In genomic region chr11:68460741-68461283, GRCh38 we compare ENCODE assay signal across 7 cellular contexts. TPM values are rescaled to one million over a fixed set of nuclear protein-coding genes. Genes with fewer than 3 reads are reported as not detected.
A peak's percentile ranks its signal among the peaks of the same experiment; 100 is the strongest.
DNase-seq lines count a peak whose midpoint lies in the region; ATAC-seq and TF ChIP-seq lines count a peak whose summit lies in the region.

Gene PPP6R3 (plus strand): TSS chr11:68460752. CDS start chr11:68537665, 76,913 bp downstream.

- WGBS in SK-N-SH (ENCODE audit: low lambda C conversion rate), result 0% methylated on average over 3 of the region's 81 CpGs

- no peaks in the 10 kb centered on the region for H3K9me2 ChIP-seq in SK-N-SH

- H3K9me3 ChIP-seq in SK-N-SH (no peaks in the 10 kb centered on the region), fibroblast of lung (ENCODE audit: control insufficient read depth, insufficient read depth, low read depth, low read length) (no peaks in the 10 kb centered on the region), neuron (ENCODE audit: low read length) (no peaks in the 10 kb centered on the region)

- TF ChIP-seq CTCF in SK-N-SH (IDR thresholded peaks at IDR 0.05), result no peak
- TF ChIP-seq CTCF in fibroblast of lung (conservative IDR thresholded peaks at IDR 0.05 in 1 of 2, IDR thresholded peaks at IDR 0.05 in 1 of 2; ENCODE audit: low read depth in 1 of 2, low read length in 2 of 2), result no peak

- H3F3A ChIP-seq in SK-N-SH (replicated peaks; ENCODE audit: insufficient read depth), result peaks cover 5% of the 10 kb centered on the region

- H3K4me1 ChIP-seq in SK-N-SH (ENCODE audit: control insufficient read depth in 1 of 2, insufficient read depth in 2 of 2, low read depth in 1 of 2, low read length in 1 of 2) (peaks cover 0 to 15% of the 10 kb centered on the region in 2 experiments; a peak in 2 of 4 replicates), fibroblast of lung (ENCODE audit: control insufficient read depth, extremely low read depth, insufficient read depth, low read length) (peaks cover 2% of the 10 kb centered on the region), neuron (ENCODE audit: insufficient read depth, low read length) (peaks cover 16% of the 10 kb centered on the region)

- POLR2A ChIA-PET in SK-N-SH (lab: Yijun Ruan, JAX), result interaction anchor here (1.0 kb wide), 1 partner anchor 10 kb away, joined by 3 read pairs; no protein-coding TSS in a partner anchor

- peaks cover 52% of the 10 kb centered on the region for H3K79me2 ChIP-seq in SK-N-SH (ENCODE audit: insufficient read depth)
- H3K79me2 ChIP-seq in fibroblast of lung (ENCODE audit: control insufficient read depth, insufficient read depth, low read length), result peaks cover 50% of the 10 kb centered on the region

- TF ChIP-seq RAD21 in SK-N-SH (IDR thresholded peaks at IDR 0.05; ENCODE audit: low read length), result no peak

- H4K20me1 ChIP-seq in SK-N-SH (ENCODE audit: insufficient read depth), result peaks cover 45% of the 10 kb centered on the region
- peaks cover 2% of the 10 kb centered on the region for H4K20me1 ChIP-seq in fibroblast of lung (ENCODE audit: control insufficient read depth, extremely low read depth, insufficient read depth, low read length)

- peak; percentile 33 for ATAC-seq in GM18907 (IDR thresholded peaks at IDR 0.05; ENCODE audit: unreplicated experiment)
- ATAC-seq in HG02884 (IDR thresholded peaks at IDR 0.05; ENCODE audit: unreplicated experiment), result peak; percentile 27
- no peak for ATAC-seq in HG02623 (IDR thresholded peaks at IDR 0.05; ENCODE audit: unreplicated experiment)

- CTCF ChIA-PET in SK-N-SH (lab: Yijun Ruan, JAX), result no interaction called here

- peak within 1 kb of the TSS; percentile 75 for H2AFZ ChIP-seq in SK-N-SH (ENCODE audit: low read depth)
- H2AFZ ChIP-seq in fibroblast of lung (ENCODE audit: low read length), result peak within 1 kb of the TSS; percentile 96
- H2AFZ ChIP-seq in neuron (ENCODE audit: low read depth, low read length), result no peak within 1 kb of the TSS

- DNase-seq in SK-N-SH (no peak), fibroblast of lung (ENCODE audit: low read depth in 2 of 2) (no peak)
- no peak for DNase-seq in stimulated activated naive CD4-positive, alpha-beta T cell treated with Interleukin-2 at 50 U/mL for 16 hours (lab: John Stamatoyannopoulos, UW)

- H3K27ac ChIP-seq in SK-N-SH (ENCODE audit: low read depth in 2 of 2, low read length in 1 of 2) (peak within 1 kb of the TSS; percentile 85 to 88), fibroblast of lung (ENCODE audit: insufficient read depth, low read length) (peak within 1 kb of the TSS; percentile 93)

- H3K9ac ChIP-seq in SK-N-SH (peak within 1 kb of the TSS; percentile 91), fibroblast of lung (ENCODE audit: insufficient read depth, low read length) (peak within 1 kb of the TSS; percentile 93)

- TF ChIP-seq EP300 in SK-N-SH (IDR thresholded peaks at IDR 0.05; ENCODE audit: borderline replicate concordance in 1 of 2, low read depth in 1 of 2, low read length in 1 of 2), result no peak

- H3K36me3 ChIP-seq in SK-N-SH (replicated peaks in 1 of 2; ENCODE audit: control insufficient read depth in 1 of 2, insufficient read depth in 2 of 2, low read length in 1 of 2) (peaks cover 0 to 4% of the 10 kb centered on the region in 2 experiments), fibroblast of lung (ENCODE audit: control insufficient read depth, insufficient read depth, low read length) (no peaks in the 10 kb centered on the region), neuron (ENCODE audit: insufficient read depth, low read length) (peaks cover 4% of the 10 kb centered on the region)

- H3K4me3 ChIP-seq in SK-N-SH (ENCODE audit: low read depth in 2 of 2, low read length in 1 of 2) (peak within 1 kb of the TSS; percentile 81 to 84), fibroblast of lung (replicated peaks in 1 of 4; ENCODE audit: control extremely low read depth in 1 of 4, insufficient read depth in 1 of 4, low read depth in 3 of 4, low read length in 4 of 4) (peak within 1 kb of the TSS; percentile 73 to 88 (median 84)), neuron (ENCODE audit: low read length) (peak within 1 kb of the TSS; percentile 68)

- H3K27me3 ChIP-seq in SK-N-SH (ENCODE audit: insufficient read depth), result no peaks in the 10 kb centered on the region
- no peaks in the 10 kb centered on the region for H3K27me3 ChIP-seq in fibroblast of lung (ENCODE audit: control insufficient read depth, insufficient read depth, low read length)
- H3K27me3 ChIP-seq in neuron (ENCODE audit: insufficient read depth, low read length), result no peaks in the 10 kb centered on the region

- peak within 1 kb of the TSS; percentile 89 for H3K4me2 ChIP-seq in SK-N-SH
- peak within 1 kb of the TSS; percentile 93 for H3K4me2 ChIP-seq in fibroblast of lung (ENCODE audit: extremely low read depth, insufficient read depth, low read length)

TF ChIP-seq in SK-N-SH, 30 proteins besides CTCF, POLR2A, EP300 and RAD21:
- TF ChIP-seq, protein P1, sequence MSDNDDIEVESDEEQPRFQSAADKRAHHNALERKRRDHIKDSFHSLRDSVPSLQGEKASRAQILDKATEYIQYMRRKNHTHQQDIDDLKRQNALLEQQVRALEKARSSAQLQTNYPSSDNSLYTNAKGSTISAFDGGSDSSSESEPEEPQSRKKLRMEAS (IDR thresholded peaks at IDR 0.05; ENCODE audit: low read depth), result no peak
- TF ChIP-seq EZH2phosphoT487 (IDR thresholded peaks at IDR 0.05; ENCODE audit: borderline replicate concordance, low read depth) (no peak), IRF3 (IDR thresholded peaks at IDR 0.05; ENCODE audit: low read depth, low read length) (no peak), FOXJ3 (CRISPR knock-in tag; IDR thresholded peaks at IDR 0.05) (no peak), NRF1 (IDR thresholded peaks at IDR 0.05; ENCODE audit: low read depth, low read length) (no peak), SMC3 (IDR thresholded peaks at IDR 0.05; ENCODE audit: low read depth, low read length) (no peak), MXI1 (IDR thresholded peaks at IDR 0.05; ENCODE audit: low read depth, low read length) (no peak), POLR2AphosphoS5 (IDR thresholded peaks at IDR 0.05; ENCODE audit: low read depth, low read length) (peak; percentile 68), YY1 (IDR thresholded peaks at IDR 0.05; ENCODE audit: low read depth) (peak; percentile 79), TEAD4 (IDR thresholded peaks at IDR 0.05; ENCODE audit: borderline replicate concordance, insufficient read depth) (peak; percentile 43; the same call in 1 of the 2 replicates), CHD2 (IDR thresholded peaks at IDR 0.05; ENCODE audit: low read length, partially characterized antibody) (no peak), TAF1 (IDR thresholded peaks at IDR 0.05; ENCODE audit: borderline replicate concordance, low read depth, low read length) (peak; percentile 36; the same call in 1 of the 2 replicates)

RNA-seq across cellular contexts. Expression of gene PPP6R3, which starts in this region (rescaled TPM):
- 28.1 and 28.9 TPM in 2 replicates for polyA plus RNA-seq in SK-N-SH (2012; rRNA removed)
- 27.6 and 28.2 TPM in 2 replicates for polyA plus RNA-seq in SK-N-SH (2012; cell fraction: cytosol; rRNA removed)
- polyA plus RNA-seq in SK-N-SH (2012; cell fraction: nucleus; rRNA removed), result 74.5 and 86.7 TPM in 2 replicates
- total RNA-seq in fibroblast of lung, result 93.2 and 120 TPM in 2 replicates
- polyA plus RNA-seq in fibroblast of lung, result 42.3 and 44.2 TPM in 2 replicates
- 33.2 and 34.0 TPM in 2 replicates for polyA plus RNA-seq in fibroblast of lung (2012)
- polyA minus RNA-seq in fibroblast of lung (ENCODE audit: low replicate concordance), result 23.6 and 48.3 TPM in 2 replicates
